In genomic region chr6:3361312-3362037, GRCh38 we compare ENCODE assay signal across 1 cellular context.
TF ChIP-seq lines count a peak whose summit lies in the region.

No MANE protein-coding gene starts in this region.

TF ChIP-seq in HepG2, 621 proteins besides CTCF, POLR2A, EP300 and RAD21 (continued from another document and continues in another):
- no peak for TF ChIP-seq ZBTB40 (IDR thresholded peaks at IDR 0.05)
- peak; percentile 58; the same call in 1 of the 2 replicates for TF ChIP-seq ZBTB40 (CRISPR knock-in tag; IDR thresholded peaks at IDR 0.05)
- no peak for TF ChIP-seq BHLHE40 (IDR thresholded peaks at IDR 0.05; ENCODE audit: low read length)
- no peak for TF ChIP-seq CREB1 (IDR thresholded peaks at IDR 0.05)
- TF ChIP-seq CREB1 (CRISPR knock-in tag; IDR thresholded peaks at IDR 0.05), result no peak
- TF ChIP-seq ZFP62 (CRISPR knock-in tag; IDR thresholded peaks at IDR 0.05), result no peak
- no peak for TF ChIP-seq ZNF878 (CRISPR knock-in tag; IDR thresholded peaks at IDR 0.05)
- TF ChIP-seq ZFP41 (CRISPR knock-in tag; IDR thresholded peaks at IDR 0.05; ENCODE audit: borderline replicate concordance), result no peak
- no peak for TF ChIP-seq MNT (IDR thresholded peaks at IDR 0.05)
- TF ChIP-seq TAF1 (CRISPR knock-in tag; IDR thresholded peaks at IDR 0.05), result no peak
- no peak for TF ChIP-seq ZNF10 (CRISPR knock-in tag; IDR thresholded peaks at IDR 0.05; ENCODE audit: borderline replicate concordance, low read depth)
- TF ChIP-seq ZNF609 (CRISPR knock-in tag; IDR thresholded peaks at IDR 0.05; ENCODE audit: borderline replicate concordance), result no peak
- no peak; the same call in 1 of the 2 replicates for TF ChIP-seq NFE2 (CRISPR knock-in tag; IDR thresholded peaks at IDR 0.05)
- TF ChIP-seq HNRNPUL1 (IDR thresholded peaks at IDR 0.05; ENCODE audit: low read depth, low read length), result no peak
- TF ChIP-seq PRDM10 (CRISPR knock-in tag; IDR thresholded peaks at IDR 0.05; ENCODE audit: low read depth), result no peak
- TF ChIP-seq SMC3 (IDR thresholded peaks at IDR 0.05; ENCODE audit: low read length), result no peak
- TF ChIP-seq, protein P1, sequence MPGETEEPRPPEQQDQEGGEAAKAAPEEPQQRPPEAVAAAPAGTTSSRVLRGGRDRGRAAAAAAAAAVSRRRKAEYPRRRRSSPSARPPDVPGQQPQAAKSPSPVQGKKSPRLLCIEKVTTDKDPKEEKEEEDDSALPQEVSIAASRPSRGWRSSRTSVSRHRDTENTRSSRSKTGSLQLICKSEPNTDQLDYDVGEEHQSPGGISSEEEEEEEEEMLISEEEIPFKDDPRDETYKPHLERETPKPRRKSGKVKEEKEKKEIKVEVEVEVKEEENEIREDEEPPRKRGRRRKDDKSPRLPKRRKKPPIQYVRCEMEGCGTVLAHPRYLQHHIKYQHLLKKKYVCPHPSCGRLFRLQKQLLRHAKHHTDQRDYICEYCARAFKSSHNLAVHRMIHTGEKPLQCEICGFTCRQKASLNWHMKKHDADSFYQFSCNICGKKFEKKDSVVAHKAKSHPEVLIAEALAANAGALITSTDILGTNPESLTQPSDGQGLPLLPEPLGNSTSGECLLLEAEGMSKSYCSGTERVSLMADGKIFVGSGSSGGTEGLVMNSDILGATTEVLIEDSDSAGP (CRISPR knock-in tag; IDR thresholded peaks at IDR 0.05; ENCODE audit: borderline replicate concordance), result no peak; the same call in 1 of the 2 replicates
- TF ChIP-seq ZNF597 (CRISPR knock-in tag; IDR thresholded peaks at IDR 0.05), result no peak
- TF ChIP-seq, protein P2, sequence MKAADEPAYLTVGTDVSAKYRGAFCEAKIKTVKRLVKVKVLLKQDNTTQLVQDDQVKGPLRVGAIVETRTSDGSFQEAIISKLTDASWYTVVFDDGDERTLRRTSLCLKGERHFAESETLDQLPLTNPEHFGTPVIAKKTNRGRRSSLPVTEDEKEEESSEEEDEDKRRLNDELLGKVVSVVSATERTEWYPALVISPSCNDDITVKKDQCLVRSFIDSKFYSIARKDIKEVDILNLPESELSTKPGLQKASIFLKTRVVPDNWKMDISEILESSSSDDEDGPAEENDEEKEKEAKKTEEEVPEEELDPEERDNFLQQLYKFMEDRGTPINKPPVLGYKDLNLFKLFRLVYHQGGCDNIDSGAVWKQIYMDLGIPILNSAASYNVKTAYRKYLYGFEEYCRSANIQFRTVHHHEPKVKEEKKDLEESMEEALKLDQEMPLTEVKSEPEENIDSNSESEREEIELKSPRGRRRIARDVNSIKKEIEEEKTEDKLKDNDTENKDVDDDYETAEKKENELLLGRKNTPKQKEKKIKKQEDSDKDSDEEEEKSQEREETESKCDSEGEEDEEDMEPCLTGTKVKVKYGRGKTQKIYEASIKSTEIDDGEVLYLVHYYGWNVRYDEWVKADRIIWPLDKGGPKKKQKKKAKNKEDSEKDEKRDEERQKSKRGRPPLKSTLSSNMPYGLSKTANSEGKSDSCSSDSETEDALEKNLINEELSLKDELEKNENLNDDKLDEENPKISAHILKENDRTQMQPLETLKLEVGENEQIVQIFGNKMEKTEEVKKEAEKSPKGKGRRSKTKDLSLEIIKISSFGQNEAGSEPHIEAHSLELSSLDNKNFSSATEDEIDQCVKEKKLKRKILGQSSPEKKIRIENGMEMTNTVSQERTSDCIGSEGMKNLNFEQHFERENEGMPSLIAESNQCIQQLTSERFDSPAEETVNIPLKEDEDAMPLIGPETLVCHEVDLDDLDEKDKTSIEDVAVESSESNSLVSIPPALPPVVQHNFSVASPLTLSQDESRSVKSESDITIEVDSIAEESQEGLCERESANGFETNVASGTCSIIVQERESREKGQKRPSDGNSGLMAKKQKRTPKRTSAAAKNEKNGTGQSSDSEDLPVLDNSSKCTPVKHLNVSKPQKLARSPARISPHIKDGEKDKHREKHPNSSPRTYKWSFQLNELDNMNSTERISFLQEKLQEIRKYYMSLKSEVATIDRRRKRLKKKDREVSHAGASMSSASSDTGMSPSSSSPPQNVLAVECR (CRISPR knock-in tag; IDR thresholded peaks at IDR 0.05; ENCODE audit: borderline replicate concordance), result no peak; the same call in 1 of the 2 replicates
- TF ChIP-seq, protein P3, sequence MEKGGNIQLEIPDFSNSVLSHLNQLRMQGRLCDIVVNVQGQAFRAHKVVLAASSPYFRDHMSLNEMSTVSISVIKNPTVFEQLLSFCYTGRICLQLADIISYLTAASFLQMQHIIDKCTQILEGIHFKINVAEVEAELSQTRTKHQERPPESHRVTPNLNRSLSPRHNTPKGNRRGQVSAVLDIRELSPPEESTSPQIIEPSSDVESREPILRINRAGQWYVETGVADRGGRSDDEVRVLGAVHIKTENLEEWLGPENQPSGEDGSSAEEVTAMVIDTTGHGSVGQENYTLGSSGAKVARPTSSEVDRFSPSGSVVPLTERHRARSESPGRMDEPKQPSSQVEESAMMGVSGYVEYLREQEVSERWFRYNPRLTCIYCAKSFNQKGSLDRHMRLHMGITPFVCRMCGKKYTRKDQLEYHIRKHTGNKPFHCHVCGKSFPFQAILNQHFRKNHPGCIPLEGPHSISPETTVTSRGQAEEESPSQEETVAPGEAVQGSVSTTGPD (CRISPR knock-in tag; IDR thresholded peaks at IDR 0.05), result no peak
- no peak for TF ChIP-seq ZBTB3 (CRISPR knock-in tag; IDR thresholded peaks at IDR 0.05; ENCODE audit: borderline replicate concordance, low read depth)
